Comparison of ENCODE assay signal across 1 cellular context in genomic region chr9:131238402-131239021, GRCh38.
A peak's percentile ranks its signal among the peaks of the same experiment; 100 is the strongest.
TF ChIP-seq lines count a peak whose summit lies in the region.

No MANE protein-coding gene starts in this region.

TF ChIP-seq in K562, 482 proteins besides CTCF, POLR2A, EP300 and RAD21 (continued from another document):
- TF ChIP-seq, protein P1, sequence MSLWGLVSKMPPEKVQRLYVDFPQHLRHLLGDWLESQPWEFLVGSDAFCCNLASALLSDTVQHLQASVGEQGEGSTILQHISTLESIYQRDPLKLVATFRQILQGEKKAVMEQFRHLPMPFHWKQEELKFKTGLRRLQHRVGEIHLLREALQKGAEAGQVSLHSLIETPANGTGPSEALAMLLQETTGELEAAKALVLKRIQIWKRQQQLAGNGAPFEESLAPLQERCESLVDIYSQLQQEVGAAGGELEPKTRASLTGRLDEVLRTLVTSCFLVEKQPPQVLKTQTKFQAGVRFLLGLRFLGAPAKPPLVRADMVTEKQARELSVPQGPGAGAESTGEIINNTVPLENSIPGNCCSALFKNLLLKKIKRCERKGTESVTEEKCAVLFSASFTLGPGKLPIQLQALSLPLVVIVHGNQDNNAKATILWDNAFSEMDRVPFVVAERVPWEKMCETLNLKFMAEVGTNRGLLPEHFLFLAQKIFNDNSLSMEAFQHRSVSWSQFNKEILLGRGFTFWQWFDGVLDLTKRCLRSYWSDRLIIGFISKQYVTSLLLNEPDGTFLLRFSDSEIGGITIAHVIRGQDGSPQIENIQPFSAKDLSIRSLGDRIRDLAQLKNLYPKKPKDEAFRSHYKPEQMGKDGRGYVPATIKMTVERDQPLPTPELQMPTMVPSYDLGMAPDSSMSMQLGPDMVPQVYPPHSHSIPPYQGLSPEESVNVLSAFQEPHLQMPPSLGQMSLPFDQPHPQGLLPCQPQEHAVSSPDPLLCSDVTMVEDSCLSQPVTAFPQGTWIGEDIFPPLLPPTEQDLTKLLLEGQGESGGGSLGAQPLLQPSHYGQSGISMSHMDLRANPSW (CRISPR knock-in tag; IDR thresholded peaks at IDR 0.05) = 0 out of 2 replicates have a peak, but pooled peaks have one; percentile 10
